8 cellular contexts compared by ENCODE assay signal in genomic region chr1:108199231-108199657, GRCh38. TPM values are rescaled to one million over a fixed set of nuclear protein-coding genes. Genes with fewer than 3 reads are reported as not detected.
DNase-seq lines count a peak whose midpoint lies in the region; ATAC-seq and TF ChIP-seq lines count a peak whose summit lies in the region.

No MANE protein-coding gene starts in this region.

- H4K20me1 ChIP-seq in HCT116 (ENCODE audit: insufficient read depth), result no peaks in the 10 kb centered on the region

- peaks cover 9 to 24% of the 10 kb centered on the region in 2 experiments; a peak in 3 of 4 replicates for H3K4me1 ChIP-seq in HCT116 (ENCODE audit: control insufficient read depth in 1 of 2, insufficient read depth in 2 of 2, low read length in 2 of 2)
- H3K4me1 ChIP-seq in SJCRH30, result peaks cover 5% of the 10 kb centered on the region; the same call in 1 of the 2 replicates
- peaks cover 0 to 3% of the 10 kb centered on the region in 2 donors for H3K4me1 ChIP-seq in aorta (ENCODE audit: control insufficient read depth in 1 of 2, insufficient read depth in 2 of 2, low read length in 2 of 2)

- BruUV-seq in HCT116 (replicated peaks; lab: Mats Ljungman, UMichigan), result no TSS peak

- H3K9me3 ChIP-seq in AG04450 (ENCODE audit: control insufficient read depth, insufficient read depth, low read length) (no peaks in the 10 kb centered on the region; the same call in 1 of the 2 replicates), HCT116 (ENCODE audit: control insufficient read depth in 1 of 2, insufficient read depth in 1 of 2, low read depth in 1 of 2, low read length in 2 of 2) (no peaks in the 10 kb centered on the region), SJCRH30 (replicated peaks) (no peaks in the 10 kb centered on the region), aorta (ENCODE audit: control insufficient read depth, low read length) (no peaks in the 10 kb centered on the region)

- H3K27me3 ChIP-seq in AG04450 (ENCODE audit: control insufficient read depth, insufficient read depth, low read length) (no peaks in the 10 kb centered on the region), HCT116 (ENCODE audit: insufficient read depth, low read length) (no peaks in the 10 kb centered on the region), SJCRH30 (no peaks in the 10 kb centered on the region), aorta (ENCODE audit: control insufficient read depth in 1 of 2, insufficient read depth in 2 of 2, low read length in 1 of 2) (no peaks in the 10 kb centered on the region)

- DNase-seq in AG04450 (ENCODE audit: low read depth, low spot score) (no peak), HCT116 (ENCODE audit: low read depth, low spot score) (peak; percentile 16), SJCRH30 (peak; percentile 18 to 45), endothelial cell (ENCODE audit: low spot score) (peak; percentile 25), mesothelial cell of epicardium (ENCODE audit: low spot score in 2 of 2, unreplicated experiment in 2 of 2) (no peak), aorta (no peak)
- no peak for DNase-seq in activated CD4-positive, alpha-beta T cell treated with anti-CD3 and anti-CD28 coated beads for 1 hour

- intact Hi-C loops in HCT116 (cut with micrococcal nuclease) (no loop called here), aorta (cut with DNase I) (no loop called here)

- peaks cover 49% of the 10 kb centered on the region for H3K36me3 Mint-ChIP-seq in endothelial cell (ENCODE audit: low read depth, unreplicated experiment)
- peaks cover 34% of the 10 kb centered on the region for H3K36me3 Mint-ChIP-seq in mesothelial cell of epicardium

- CTCF ChIA-PET in AG04450 (lab: Charles Lee), result interaction anchor here (2.3 kb wide), 1 partner anchor 12 kb away, joined by 10 read pairs; no protein-coding TSS in a partner anchor
- CTCF ChIA-PET in HCT116 (lab: Charles Lee), result no interaction called here

- H3K4me1 Mint-ChIP-seq in endothelial cell (ENCODE audit: unreplicated experiment) (peaks cover 34% of the 10 kb centered on the region), mesothelial cell of epicardium (peaks cover 29% of the 10 kb centered on the region)

- H3K4me3 ChIP-seq in AG04450 (ENCODE audit: low read depth, low read length), result peak overlapping the region; percentile 89
- peak overlapping the region; percentile 75 to 92 for H3K4me3 ChIP-seq in HCT116 (replicated peaks in 1 of 2; ENCODE audit: low read depth in 1 of 2, low read length in 2 of 2)
- peak overlapping the region; percentile 97 for H3K4me3 ChIP-seq in SJCRH30
- H3K4me3 ChIP-seq in aorta (ENCODE audit: low read length in 2 of 2), result peak overlapping the region; percentile 83 to 93

- H3K36me3 ChIP-seq in HCT116 (ENCODE audit: control insufficient read depth in 1 of 2, insufficient read depth in 2 of 2, low read length in 2 of 2) (0 out of 4 replicates have a peak, but pooled peaks cover 0 to 4% of the 10 kb centered on the region in 2 experiments), SJCRH30 (peaks cover 27% of the 10 kb centered on the region), aorta (ENCODE audit: control insufficient read depth in 1 of 2, insufficient read depth in 2 of 2, low read length in 1 of 2) (no peaks in the 10 kb centered on the region)

- peak overlapping the region; percentile 99 for H3K27ac Mint-ChIP-seq in endothelial cell (ENCODE audit: unreplicated experiment)
- H3K27ac Mint-ChIP-seq in mesothelial cell of epicardium, result peak overlapping the region; percentile 90

- H3K27me3 Mint-ChIP-seq in endothelial cell (ENCODE audit: unreplicated experiment) (peaks cover 14% of the 10 kb centered on the region), mesothelial cell of epicardium (ENCODE audit: low read depth) (peaks cover 3% of the 10 kb centered on the region)

- H3K27ac ChIP-seq in AG04450 (ENCODE audit: low read depth, low read length) (peak overlapping the region; percentile 83), HCT116 (ENCODE audit: low read depth, low read length) (peak overlapping the region; percentile 92), SJCRH30 (peak overlapping the region; percentile 81), aorta (ENCODE audit: low read depth in 1 of 2, low read length in 2 of 2) (peak overlapping the region in 1 of 2 donors; percentile 62)

- WGBS in aorta, 2 donors, result 2 to 3% methylated on average over 9 of the region's 9 CpGs

- TF ChIP-seq POLR2A in HCT116 (IDR thresholded peaks at IDR 0.05; ENCODE audit: borderline replicate concordance, extremely low read depth, insufficient read depth, insufficient read length), result peak; percentile 21

- H3K9ac ChIP-seq in HCT116 (ENCODE audit: low read length), result peak overlapping the region; percentile 81

- POLR2A ChIA-PET in AG04450 (lab: Yijun Ruan, JAX), result no interaction called here
- POLR2A ChIA-PET in HCT116 (lab: Charles Lee), result no interaction called here

- H2AFZ ChIP-seq in HCT116 (ENCODE audit: low read depth, low read length, poor library complexity, severe bottlenecking), result peak overlapping the region; percentile 32

- peak overlapping the region; percentile 97 for H3K4me2 ChIP-seq in HCT116 (ENCODE audit: low read length)

- peak overlapping the region; percentile 97 for H3K4me3 Mint-ChIP-seq in endothelial cell (ENCODE audit: unreplicated experiment)
- H3K4me3 Mint-ChIP-seq in mesothelial cell of epicardium, result peak overlapping the region; percentile 89

- peaks cover 53% of the 10 kb centered on the region for H3K79me2 ChIP-seq in HCT116 (ENCODE audit: insufficient read depth, low read length)

- ATAC-seq in HCT116, result peak; percentile 23
- peak; percentile 26 for ATAC-seq in aorta (ENCODE audit: low FRiP score)
- ATAC-seq in GM21390 (IDR thresholded peaks at IDR 0.05; ENCODE audit: unreplicated experiment), result no peak

- no peak for TF ChIP-seq RAD21 in HCT116 (IDR thresholded peaks at IDR 0.05; ENCODE audit: low read depth)

- TF ChIP-seq CTCF in AG04450 (IDR thresholded peaks at IDR 0.05; ENCODE audit: low read depth, low read length) (no peak), HCT116 (IDR thresholded peaks at IDR 0.05 in 2 of 3, conservative IDR thresholded peaks at IDR 0.05 in 1 of 3; ENCODE audit: borderline replicate concordance in 1 of 3, insufficient read depth in 1 of 3, low read depth in 2 of 3, low read length in 2 of 3) (no peak), endothelial cell (IDR thresholded peaks at IDR 0.05; ENCODE audit: unreplicated experiment) (no peak), mesothelial cell of epicardium (IDR thresholded peaks at IDR 0.05; ENCODE audit: unreplicated experiment) (no peak)

- RAD21 ChIA-PET in HCT116 (lab: Charles Lee; ENCODE audit: low non-redundant PET in 1 of 2, low total read pairs in 2 of 2, uncharacterized antibody in 2 of 2, unreplicated experiment in 2 of 2), result no interaction called here

- no peaks in the 10 kb centered on the region for H3K9me2 ChIP-seq in HCT116 (ENCODE audit: insufficient read depth)

- H3K9me3 Mint-ChIP-seq in endothelial cell (ENCODE audit: unreplicated experiment) (peaks cover 4% of the 10 kb centered on the region), mesothelial cell of epicardium (peaks cover 13% of the 10 kb centered on the region)

TF ChIP-seq in HCT116, 20 proteins besides CTCF, POLR2A, EP300 and RAD21 (continues in another document):
- TF ChIP-seq FOSL1 (IDR thresholded peaks at IDR 0.05; ENCODE audit: low read depth) (peak; percentile 14; the same call in 1 of the 2 replicates), ZFX (IDR thresholded peaks at IDR 0.05) (no peak), YY1 (IDR thresholded peaks at IDR 0.05; ENCODE audit: extremely low read depth, insufficient replicate concordance, low read depth, low read length) (peak; percentile 10), REST (IDR thresholded peaks at IDR 0.05; ENCODE audit: low read depth) (no peak), CBX3 (IDR thresholded peaks at IDR 0.05; ENCODE audit: low read depth) (peak; percentile 15; the same call in 1 of the 2 replicates), ELF1 (IDR thresholded peaks at IDR 0.05; ENCODE audit: borderline replicate concordance, low read depth) (peak; percentile 17; the same call in 1 of the 2 replicates), JUND (IDR thresholded peaks at IDR 0.05) (peak; percentile 30; the same call in 1 of the 2 replicates)

RNA-seq across cellular contexts. Expression of gene SLC25A24, which starts 0.9 kb away (rescaled TPM):
- 35.7 and 50.5 TPM in 2 replicates for polyA plus RNA-seq in AG04450 (2011; rRNA removed)
- 21.3 and 30.1 TPM in 2 replicates for polyA minus RNA-seq in AG04450 (2011; rRNA and poly(A)+ RNA removed)
- 23.6 TPM for total RNA-seq in HCT116 (2021; ENCODE audit: unreplicated experiment)
- polyA plus RNA-seq in HCT116 (2012), result 7.5 and 9.6 TPM in 2 replicates
- 83.5 and 85.1 TPM in 2 replicates for total RNA-seq in SJCRH30 (2014; rRNA removed; shearing (Covaris generic))
- total RNA-seq in endothelial cell (ENCODE audit: unreplicated experiment), result 51.1 TPM
- total RNA-seq in mesothelial cell of epicardium, result 31.7 to 34.3 TPM (median 31.8 TPM) in 3 replicates
- total RNA-seq in aorta, result 10 to 100 TPM; 26.5 to 28.1 TPM
- polyA plus RNA-seq in aorta, result 10 to 100 TPM; 15.0 to 19.3 TPM

RNA-seq across cellular contexts. Expression of gene NBPF4, which starts 44.6 kb away (rescaled TPM):
- polyA plus RNA-seq in AG04450 (2011; rRNA removed), result not detected in 2 replicates
- not detected in 2 replicates for polyA minus RNA-seq in AG04450 (2011; rRNA and poly(A)+ RNA removed)
- not detected for total RNA-seq in HCT116 (2021; ENCODE audit: unreplicated experiment)
- not detected in 2 replicates for polyA plus RNA-seq in HCT116 (2012)
- 1.2 and 1.4 TPM in 2 replicates for total RNA-seq in SJCRH30 (2014; rRNA removed; shearing (Covaris generic))
- not detected for total RNA-seq in endothelial cell (ENCODE audit: unreplicated experiment)
- total RNA-seq in mesothelial cell of epicardium, result not detected in 3 replicates
- total RNA-seq in aorta, result under 1 TPM in 1 of 2 donors, not detected in 1; 0.19 TPM
- polyA plus RNA-seq in aorta, result not detected

Comparison
In these comparisons a context has a peak if more than half of its experiments do, and no peak if none do; other contexts are left out.
1. DNase-seq: peak in HCT116 (single experiment), SJCRH30 (2 of 2) and endothelial cell (single experiment); none in AG04450 (single experiment), mesothelial cell of epicardium (0 of 2), aorta (0 of 2) and activated CD4-positive, alpha-beta T cell treated with anti-CD3 and anti-CD28 coated beads for 1 hour (single experiment).
2. Peak in every context shown above with its lines, with median percentiles within 50 percentile points of each other: H3K4me3 ChIP-seq.